Comparison of ENCODE assay signal across 21 cellular contexts in the genomic region with DNA sequence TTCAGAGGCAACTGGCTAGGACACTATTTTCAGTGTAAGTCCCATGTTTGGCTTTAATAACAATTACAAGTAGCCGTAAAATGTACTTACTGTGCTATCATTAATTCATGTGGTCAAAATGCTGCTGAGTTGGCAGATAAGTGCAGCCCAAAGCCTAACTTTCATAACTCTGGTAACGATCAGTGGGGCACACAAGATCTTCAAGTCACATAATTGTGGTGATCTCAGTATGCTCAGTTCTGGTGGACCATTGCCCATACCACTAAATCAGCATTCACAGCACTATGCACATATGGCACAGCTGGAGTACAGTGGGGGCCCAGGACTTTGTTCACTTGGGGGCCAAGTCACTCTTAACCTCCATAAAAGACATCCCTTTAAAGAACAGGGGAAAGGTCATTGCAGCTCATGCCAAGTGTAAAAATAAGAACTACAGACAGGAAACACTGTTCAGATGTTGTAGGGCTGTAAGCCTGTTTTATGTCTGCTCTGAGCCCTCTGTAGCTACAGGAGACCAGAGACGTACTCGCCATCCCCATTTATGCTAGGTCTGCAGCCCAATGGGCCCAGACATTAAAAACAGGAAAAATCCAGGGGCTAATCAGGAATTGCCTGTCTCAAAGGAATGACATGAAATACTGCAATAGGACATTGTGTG.
"Had no signal": no experiment of that assay in that cellular context is flagged by ENCODE, and none has a peak within 500 bp of the region (broad histone marks: within the 10 kb centered on the region; RNA-seq: fewer than 3 reads in every experiment).

No MANE protein-coding gene starts in this region.

- H3K27ac Mint-ChIP-seq: activated naive CD4-positive, alpha-beta T cell treated with anti-CD3 and anti-CD28 coated beads, Interleukin-2, amount 50 U/mL, for 24 hours; naive thymus-derived CD8-positive, alpha-beta T cell; neural progenitor cell; progenitor cell of endocrine pancreas; stimulated activated naive CD8-positive, alpha-beta T cell treated with anti-CD3 and anti-CD28 coated beads, Interleukin-15, Interleukin-2, amounts not matched to agents 100 ng/mL and 50 ng/mL, for 24 hours; T-helper 1 cell treated with Interleukin-12 subunit alpha and Interleukin-12 subunit beta and Interleukin-4 antibody, amounts not matched to agents 30 μg/mL and 1 μg/mL, for 36 hours; WTC11 had no signal

- H3K36me3 Mint-ChIP-seq: activated naive CD4-positive, alpha-beta T cell treated with anti-CD3 and anti-CD28 coated beads, Interleukin-2, amount 50 U/mL, for 24 hours; naive thymus-derived CD8-positive, alpha-beta T cell; neural progenitor cell; WTC11 had no signal

- H3K9me3 ChIP-seq: esophagus squamous epithelium, lower lobe of right lung, tibial artery had no signal

- ATAC-seq: foreskin keratinocyte; left lobe of liver; lower lobe of right lung; naive thymus-derived CD8-positive, alpha-beta T cell; WTC11 had no signal

- H3K9me3 Mint-ChIP-seq: activated naive CD4-positive, alpha-beta T cell treated with anti-CD3 and anti-CD28 coated beads, Interleukin-2, amount 50 U/mL, for 24 hours; neural progenitor cell; WTC11 had no signal

- H3K4me1 Mint-ChIP-seq: activated naive CD4-positive, alpha-beta T cell treated with anti-CD3 and anti-CD28 coated beads, Interleukin-2, amount 50 U/mL, for 24 hours; naive thymus-derived CD8-positive, alpha-beta T cell; WTC11 had no signal

- H3K27me3 ChIP-seq: esophagus squamous epithelium, foreskin keratinocyte, neural progenitor cell, tibial artery had no signal

- H3K4me1 ChIP-seq: esophagus squamous epithelium, foreskin keratinocyte, lower lobe of right lung, neural progenitor cell, tibial artery had no signal

- H3K4me3 Mint-ChIP-seq: activated naive CD4-positive, alpha-beta T cell treated with anti-CD3 and anti-CD28 coated beads, Interleukin-2, amount 50 U/mL, for 24 hours; naive thymus-derived CD8-positive, alpha-beta T cell; neural progenitor cell; stimulated activated naive CD8-positive, alpha-beta T cell treated with anti-CD3 and anti-CD28 coated beads, Interleukin-15, Interleukin-2, amounts not matched to agents 100 ng/mL and 50 ng/mL, for 24 hours; T-helper 1 cell treated with Interleukin-12 subunit alpha and Interleukin-12 subunit beta and Interleukin-4 antibody, amounts not matched to agents 30 μg/mL and 1 μg/mL, for 36 hours; WTC11 had no signal

- H3K27ac ChIP-seq: coronary artery, esophagus squamous epithelium, foreskin keratinocyte, lower lobe of right lung, neural progenitor cell, tibial artery had no signal

- H3K4me3 ChIP-seq: coronary artery, esophagus squamous epithelium, lower lobe of right lung, neural progenitor cell, tibial artery had no signal

- H3K36me3 ChIP-seq: esophagus squamous epithelium, lower lobe of right lung, neural progenitor cell, tibial artery had no signal

- H3K27me3 Mint-ChIP-seq: activated naive CD4-positive, alpha-beta T cell treated with anti-CD3 and anti-CD28 coated beads, Interleukin-2, amount 50 U/mL, for 24 hours; naive thymus-derived CD8-positive, alpha-beta T cell; progenitor cell of endocrine pancreas; stimulated activated naive CD8-positive, alpha-beta T cell treated with anti-CD3 and anti-CD28 coated beads, Interleukin-15, Interleukin-2, amounts not matched to agents 100 ng/mL and 50 ng/mL, for 24 hours had no signal

- DNase-seq: activated gamma-delta T cell treated with Interleukin-2 at 50 U/mL for 16 hours; activated T-cell treated with anti-CD3 and anti-CD28 coated beads, Interleukin-2, amount 50 U/mL, for 1 hour; aorta; esophagus squamous epithelium; foreskin keratinocyte; kidney; lower lobe of right lung; naive thymus-derived CD8-positive, alpha-beta T cell; retina; stimulated activated CD4-positive, alpha-beta T cell treated with anti-CD3 and anti-CD28 coated beads, Interleukin-12 subunit alpha, Interleukin-12 subunit beta, amount 100 ng/mL, for 4 hours; stimulated activated CD4-positive, alpha-beta T cell treated with anti-CD3 and anti-CD28 coated beads, Interleukin-4, amount 100 ng/mL, for 4 hours; T1000; tibial artery had no signal
